ENCODE assay signal across 8 cellular contexts in the genomic region with DNA sequence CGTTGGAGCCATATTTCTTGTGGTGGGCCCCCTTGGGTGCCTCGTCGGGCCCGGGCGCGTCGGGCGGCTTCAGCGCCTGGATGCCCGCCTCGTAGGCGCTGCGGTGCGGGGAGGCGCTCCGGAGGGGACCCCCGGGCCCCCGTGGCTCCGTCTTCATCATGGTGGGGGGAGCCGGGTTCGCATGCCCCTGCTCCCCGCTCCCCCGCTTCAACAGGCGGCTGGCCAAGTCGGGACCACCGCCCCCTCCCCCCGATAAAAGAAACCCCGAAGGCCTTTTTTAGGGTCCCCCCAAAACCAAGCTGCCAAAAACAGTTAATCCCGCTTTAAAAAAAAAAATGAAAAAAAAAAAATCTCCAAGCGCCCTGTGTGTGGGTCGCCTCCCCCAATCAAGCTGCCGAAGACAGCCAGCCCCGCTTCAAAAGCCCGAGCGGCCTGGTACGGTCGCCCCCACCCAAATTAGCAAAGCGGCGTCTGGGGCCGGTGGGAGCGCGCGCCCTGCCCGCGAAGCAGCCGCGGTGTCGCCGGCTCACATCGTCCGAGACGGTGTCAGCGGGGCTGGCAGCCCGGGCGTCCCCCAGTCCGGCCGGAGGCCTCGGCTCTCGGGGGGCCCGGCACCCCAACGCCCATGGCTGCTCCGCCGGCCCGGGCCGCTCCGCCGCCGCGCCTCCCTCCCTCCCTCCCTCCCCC. TPM values are rescaled to one million over a fixed set of nuclear protein-coding genes. Genes with fewer than 3 reads are reported as not detected.
DNase-seq lines count a peak whose midpoint lies in the region; ATAC-seq, FAIRE-seq and TF ChIP-seq lines count a peak whose summit lies in the region.

A gene with protein sequence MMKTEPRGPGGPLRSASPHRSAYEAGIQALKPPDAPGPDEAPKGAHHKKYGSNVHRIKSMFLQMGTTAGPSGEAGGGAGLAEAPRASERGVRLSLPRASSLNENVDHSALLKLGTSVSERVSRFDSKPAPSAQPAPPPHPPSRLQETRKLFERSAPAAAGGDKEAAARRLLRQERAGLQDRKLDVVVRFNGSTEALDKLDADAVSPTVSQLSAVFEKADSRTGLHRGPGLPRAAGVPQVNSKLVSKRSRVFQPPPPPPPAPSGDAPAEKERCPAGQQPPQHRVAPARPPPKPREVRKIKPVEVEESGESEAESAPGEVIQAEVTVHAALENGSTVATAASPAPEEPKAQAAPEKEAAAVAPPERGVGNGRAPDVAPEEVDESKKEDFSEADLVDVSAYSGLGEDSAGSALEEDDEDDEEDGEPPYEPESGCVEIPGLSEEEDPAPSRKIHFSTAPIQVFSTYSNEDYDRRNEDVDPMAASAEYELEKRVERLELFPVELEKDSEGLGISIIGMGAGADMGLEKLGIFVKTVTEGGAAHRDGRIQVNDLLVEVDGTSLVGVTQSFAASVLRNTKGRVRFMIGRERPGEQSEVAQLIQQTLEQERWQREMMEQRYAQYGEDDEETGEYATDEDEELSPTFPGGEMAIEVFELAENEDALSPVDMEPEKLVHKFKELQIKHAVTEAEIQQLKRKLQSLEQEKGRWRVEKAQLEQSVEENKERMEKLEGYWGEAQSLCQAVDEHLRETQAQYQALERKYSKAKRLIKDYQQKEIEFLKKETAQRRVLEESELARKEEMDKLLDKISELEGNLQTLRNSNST (minus strand): TSS at position 324 of the 687 bp plus-strand sequence. CDS start 164 bp downstream, at position 160.

- H3K9ac ChIP-seq in keratinocyte (ENCODE audit: control insufficient read depth, extremely low read depth, insufficient read depth, low read length), result peak within 1 kb of the TSS; percentile 77

- H3K27me3 Mint-ChIP-seq in activated T-cell treated with anti-CD3 and anti-CD28 coated beads, Interleukin-2, amount 50 U/mL, for 72 hours (ENCODE audit: low read depth), result no peaks in the 10 kb centered on the region
- no peaks in the 10 kb centered on the region for H3K27me3 Mint-ChIP-seq in stimulated activated naive B cell treated with anti-CD40 and anti-IgM and Interleukin-4, amounts not matched to agents 10 μg/mL and 1 μg/mL and 100 μg/mL, for 72 hours

- peak within 1 kb of the TSS; percentile 91 for H3K27ac Mint-ChIP-seq in activated T-cell treated with anti-CD3 and anti-CD28 coated beads, Interleukin-2, amount 50 U/mL, for 72 hours
- peak within 1 kb of the TSS; percentile 97 for H3K27ac Mint-ChIP-seq in stimulated activated naive B cell treated with anti-CD40 and anti-IgM and Interleukin-4, amounts not matched to agents 10 μg/mL and 1 μg/mL and 100 μg/mL, for 72 hours

- TF ChIP-seq CTCF in astrocyte of the spinal cord (IDR thresholded peaks at IDR 0.05; ENCODE audit: low read depth, low read length), result no peak
- TF ChIP-seq CTCF in keratinocyte (optimal IDR thresholded peaks at IDR 0.05 in 1 of 3, IDR thresholded peaks at IDR 0.05 in 1 of 3, conservative IDR thresholded peaks at IDR 0.05 in 1 of 3; ENCODE audit: extremely low read depth in 1 of 3, insufficient read depth in 2 of 3, low read length in 3 of 3), result no peak

- DNase-seq in activated T-cell treated with anti-CD3 and anti-CD28 coated beads, Interleukin-2, amount 50 U/mL, for 72 hours, result no peak
- DNase-seq in activated T-cell treated with anti-CD3 and anti-CD28 coated beads, Interleukin-2, amount 50 U/mL, for 48 hours, result no peak
- DNase-seq in astrocyte of the spinal cord (ENCODE audit: low read depth, low spot score) (no peak), keratinocyte (ENCODE audit: low read depth, low spot score) (no peak), HK-2 (ENCODE audit: unreplicated experiment) (no peak), DMS153 (lab: John Stamatoyannopoulos, UW) (no peak), NCI-H2171 treated with DMSO at 0.1 percent for 48 hours (lab: John Stamatoyannopoulos, UW) (no peak)
- DNase-seq in stimulated activated naive B cell treated with anti-CD40 and anti-IgM and Interleukin-4, amounts not matched to agents 10 μg/mL and 1 μg/mL and 100 μg/mL, for 72 hours, result no peak

- peaks cover 8 to 15% of the 10 kb centered on the region in 2 donors for H3K36me3 Mint-ChIP-seq in activated T-cell treated with anti-CD3 and anti-CD28 coated beads, Interleukin-2, amount 50 U/mL, for 72 hours (ENCODE audit: insufficient read depth in 2 of 2)
- H3K36me3 Mint-ChIP-seq in stimulated activated naive B cell treated with anti-CD40 and anti-IgM and Interleukin-4, amounts not matched to agents 10 μg/mL and 1 μg/mL and 100 μg/mL, for 72 hours, result peaks cover 30 to 43% of the 10 kb centered on the region in 2 donors

- peaks cover 2% of the 10 kb centered on the region for H3K9me1 ChIP-seq in keratinocyte (ENCODE audit: control insufficient read depth, extremely low read depth, insufficient read depth, low read length)

- peaks cover 57% of the 10 kb centered on the region for H3K4me1 ChIP-seq in keratinocyte (ENCODE audit: control insufficient read depth, extremely low read depth, insufficient read depth, low read length)

- H3K9me3 ChIP-seq in keratinocyte (ENCODE audit: control insufficient read depth, low read depth, low read length), result no peaks in the 10 kb centered on the region

- no peaks in the 10 kb centered on the region for H3K27me3 ChIP-seq in keratinocyte (ENCODE audit: control insufficient read depth, extremely low read depth, insufficient read depth, low read length)

- FAIRE-seq in keratinocyte (lab: Jason Lieb, UNC), result no peak

- in situ Hi-C loops in astrocyte of the spinal cord (cut with HindIII; ENCODE audit: low sequenced_read_pairs), result no loop called here

- peak within 1 kb of the TSS; percentile 97 to 98 for H3K4me3 Mint-ChIP-seq in activated T-cell treated with anti-CD3 and anti-CD28 coated beads, Interleukin-2, amount 50 U/mL, for 72 hours
- H3K4me3 Mint-ChIP-seq in stimulated activated naive B cell treated with anti-CD40 and anti-IgM and Interleukin-4, amounts not matched to agents 10 μg/mL and 1 μg/mL and 100 μg/mL, for 72 hours, result peak within 1 kb of the TSS; percentile 87 to 100

- H4K20me1 ChIP-seq in keratinocyte (ENCODE audit: control insufficient read depth, extremely low read depth, insufficient read depth, low read length), result peaks cover 23% of the 10 kb centered on the region

- peaks cover 0 to 10% of the 10 kb centered on the region in 2 experiments for H3K36me3 ChIP-seq in keratinocyte (ENCODE audit: control insufficient read depth in 2 of 2, extremely low read depth in 1 of 2, insufficient read depth in 2 of 2, low read length in 2 of 2)

- peak; percentile 2 to 4 for ATAC-seq in activated T-cell treated with anti-CD3 and anti-CD28 coated beads, Interleukin-2, amount 50 U/mL, for 72 hours (replicated peaks in 1 of 2)
- ATAC-seq in stimulated activated naive B cell treated with anti-CD40 and anti-IgM and Interleukin-4, amounts not matched to agents 10 μg/mL and 1 μg/mL and 100 μg/mL, for 72 hours (replicated peaks), result peak in 1 of 2 donors; percentile 0

- H2AFZ ChIP-seq in keratinocyte (ENCODE audit: control insufficient read depth, low read length), result peak within 1 kb of the TSS; percentile 67

- peaks cover 46% of the 10 kb centered on the region for H3K4me1 Mint-ChIP-seq in activated T-cell treated with anti-CD3 and anti-CD28 coated beads, Interleukin-2, amount 50 U/mL, for 72 hours (ENCODE audit: low read depth)
- peaks cover 30 to 45% of the 10 kb centered on the region in 2 donors for H3K4me1 Mint-ChIP-seq in stimulated activated naive B cell treated with anti-CD40 and anti-IgM and Interleukin-4, amounts not matched to agents 10 μg/mL and 1 μg/mL and 100 μg/mL, for 72 hours

- H3K27ac ChIP-seq in keratinocyte (ENCODE audit: control insufficient read depth, insufficient read depth, low read length), result peak within 1 kb of the TSS; percentile 54

- peak within 1 kb of the TSS; percentile 82 for H3K4me3 ChIP-seq in astrocyte of the spinal cord (ENCODE audit: low read depth, low read length)
- H3K4me3 ChIP-seq in keratinocyte (ENCODE audit: control insufficient read depth in 2 of 3, extremely low read depth in 1 of 3, insufficient read depth in 2 of 3, low read depth in 1 of 3, low read length in 3 of 3), result peak within 1 kb of the TSS; percentile 70 to 91 (median 73)

- dilution Hi-C loops in keratinocyte (cut with MboI; ENCODE audit: extremely low pct_ligation_motif_present, low sequenced_read_pairs), result no loop called here

- H3K9me3 Mint-ChIP-seq in activated T-cell treated with anti-CD3 and anti-CD28 coated beads, Interleukin-2, amount 50 U/mL, for 72 hours, result no peaks in the 10 kb centered on the region
- no peaks in the 10 kb centered on the region for H3K9me3 Mint-ChIP-seq in stimulated activated naive B cell treated with anti-CD40 and anti-IgM and Interleukin-4, amounts not matched to agents 10 μg/mL and 1 μg/mL and 100 μg/mL, for 72 hours

- peak within 1 kb of the TSS; percentile 94 for H3K4me2 ChIP-seq in keratinocyte (ENCODE audit: control insufficient read depth, extremely low read depth, insufficient read depth, low read depth, low read length)

- peaks cover 42% of the 10 kb centered on the region for H3K79me2 ChIP-seq in keratinocyte (ENCODE audit: control insufficient read depth, insufficient read depth, low read length)

RNA-seq across cellular contexts. Expression of the gene that starts here (rescaled TPM):
- total RNA-seq in activated T-cell treated with anti-CD3 and anti-CD28 coated beads, Interleukin-2, amount 50 U/mL, for 72 hours, result 100 to 1,000 TPM; 111 to 128 TPM
- polyA plus RNA-seq in keratinocyte, result 15.2 to 18.2 TPM (median 16.1 TPM) in 3 replicates
- 22.8 TPM for polyA plus RNA-seq in keratinocyte (2011; ENCODE audit: low read depth)
- polyA plus RNA-seq in keratinocyte (2011; cell fraction: cytosol; rRNA removed), result 8.3 and 13.7 TPM in 2 replicates
- polyA plus RNA-seq in keratinocyte (2011; cell fraction: nucleus; rRNA removed), result 28.4 and 30.6 TPM in 2 replicates
- polyA plus RNA-seq in keratinocyte (2012; ENCODE audit: low replicate concordance), result 14.4 and 28.8 TPM in 2 replicates
- 16.8 to 19.3 TPM (median 18.8 TPM) in 3 replicates for polyA minus RNA-seq in keratinocyte
- 31.7 TPM for polyA minus RNA-seq in keratinocyte (2011; cell fraction: cytosol; rRNA and poly(A)+ RNA removed)
- 12.8 and 15.4 TPM in 2 replicates for polyA minus RNA-seq in keratinocyte (2011; cell fraction: nucleus; rRNA and poly(A)+ RNA removed)
